9 cellular contexts compared by ENCODE assay signal in the genomic region with DNA sequence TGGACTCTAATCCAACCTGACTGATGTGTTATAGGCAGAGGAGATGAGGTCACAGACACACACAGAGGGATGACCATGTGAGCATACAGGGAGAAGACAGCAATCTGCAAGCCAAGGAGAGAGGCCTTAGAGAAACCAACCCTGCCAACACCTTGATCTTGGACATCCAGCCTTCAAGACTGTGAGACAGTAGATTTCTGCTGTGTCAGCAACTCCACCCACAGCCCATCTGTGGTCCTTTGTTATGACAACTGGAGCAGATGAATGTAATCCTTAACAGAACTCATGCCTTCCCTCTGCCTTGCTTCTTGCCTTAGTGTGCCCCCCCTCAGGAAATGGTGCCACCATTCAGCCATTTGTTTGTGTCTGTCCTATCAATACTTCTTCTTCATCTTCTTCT.
"Had no signal": no experiment of that assay in that cellular context is flagged by ENCODE, and none has a peak within 500 bp of the region (broad histone marks: within the 10 kb centered on the region; RNA-seq: fewer than 3 reads in every experiment).

No MANE protein-coding gene starts in this region.

- H3K9ac ChIP-seq: GM23248, KMS-11 had no signal

- H2AFZ ChIP-seq: GM23248 had no signal

- H3K4me3 ChIP-seq: GM23248 had no signal

- H3K27ac ChIP-seq: GM23248, KMS-11 had no signal

- H3K4me2 ChIP-seq: KMS-11 had no signal

- H3K27ac Mint-ChIP-seq: H9 had no signal

- H3K4me3 Mint-ChIP-seq: H9 had no signal

- DNase-seq: GM23248, GOT3, H9, HCEC 1CT, Karpas-422, KBM-7 had no signal

- FAIRE-seq: H54, HTR-8/SVneo had no signal

- H3K4me1 Mint-ChIP-seq: H9 had no signal
